8 cellular contexts compared by ENCODE assay signal in the genomic region with DNA sequence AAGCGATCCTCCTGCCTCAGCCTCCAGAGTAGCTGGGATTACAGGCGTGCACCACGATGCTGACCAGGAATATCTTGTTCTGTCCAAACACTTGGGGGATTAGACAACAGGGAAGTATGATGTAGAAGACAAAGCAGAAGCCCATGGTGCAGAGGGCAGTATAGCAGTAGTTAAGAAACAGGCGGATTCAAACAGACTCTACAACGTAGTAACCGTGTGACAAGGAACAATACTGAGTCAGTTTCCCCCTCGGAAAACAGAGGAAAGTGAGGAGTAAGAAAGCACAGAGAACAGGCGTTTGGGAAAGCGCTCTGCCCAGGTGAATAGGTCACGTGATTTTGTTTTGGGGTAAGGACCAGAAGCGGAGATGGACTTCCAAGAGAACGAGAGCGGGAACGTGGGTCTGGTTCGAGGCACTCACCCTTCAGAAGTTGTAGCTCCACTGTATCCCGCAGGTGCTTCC. TPM values are rescaled to one million over a fixed set of nuclear protein-coding genes. Genes with fewer than 3 reads are reported as not detected.
DNase-seq lines count a peak whose midpoint lies in the region; ATAC-seq and TF ChIP-seq lines count a peak whose summit lies in the region.

No MANE protein-coding gene starts in this region.

- H3K4me3 Mint-ChIP-seq in activated naive CD4-positive, alpha-beta T cell treated with anti-CD3 and anti-CD28 coated beads, Interleukin-2, amount 50 U/mL, for 24 hours: peak overlapping the region; percentile 98
- H3K4me3 Mint-ChIP-seq in natural killer cell treated with Interleukin-12 subunit alpha and Interleukin-12 subunit beta and Interleukin-15 and Interleukin-18, amount 100 ng/mL, for 72 hours: peak overlapping the region; percentile 88

- H3K4me3 ChIP-seq in HUES64 (ENCODE audit: low read length) (peak overlapping the region; percentile 68), coronary artery (peak overlapping the region; percentile 83)

- H3K36me3 ChIP-seq in HUES64 (ENCODE audit: insufficient read depth, low read length): peaks cover 39% of the 10 kb centered on the region

- no peaks in the 10 kb centered on the region for H3K9me3 Mint-ChIP-seq in activated naive CD4-positive, alpha-beta T cell treated with anti-CD3 and anti-CD28 coated beads, Interleukin-2, amount 50 U/mL, for 24 hours
- H3K9me3 Mint-ChIP-seq in natural killer cell treated with Interleukin-12 subunit alpha and Interleukin-12 subunit beta and Interleukin-15 and Interleukin-18, amount 100 ng/mL, for 72 hours: no peaks in the 10 kb centered on the region

- H3K27ac Mint-ChIP-seq in activated naive CD4-positive, alpha-beta T cell treated with anti-CD3 and anti-CD28 coated beads, Interleukin-2, amount 50 U/mL, for 24 hours: peak overlapping the region; percentile 99
- peak overlapping the region; percentile 89 to 96 for H3K27ac Mint-ChIP-seq in natural killer cell treated with Interleukin-12 subunit alpha and Interleukin-12 subunit beta and Interleukin-15 and Interleukin-18, amount 100 ng/mL, for 72 hours

- peak overlapping the region; percentile 80 for H3K9ac ChIP-seq in HUES64 (ENCODE audit: low read depth, low read length)

- WGBS in HUES64: 2% methylated on average over 16 of the region's 16 CpGs

- H3K9me3 ChIP-seq in HUES64 (ENCODE audit: insufficient read depth, low read depth, low read length): no peaks in the 10 kb centered on the region

- H3K36me3 Mint-ChIP-seq in activated naive CD4-positive, alpha-beta T cell treated with anti-CD3 and anti-CD28 coated beads, Interleukin-2, amount 50 U/mL, for 24 hours: peaks cover 2% of the 10 kb centered on the region
- H3K36me3 Mint-ChIP-seq in natural killer cell treated with Interleukin-12 subunit alpha and Interleukin-12 subunit beta and Interleukin-15 and Interleukin-18, amount 100 ng/mL, for 72 hours: no peaks in the 10 kb centered on the region

- H3K27me3 ChIP-seq in HUES64 (ENCODE audit: insufficient read depth, low read length): no peaks in the 10 kb centered on the region

- no peaks in the 10 kb centered on the region for H3K27me3 Mint-ChIP-seq in activated naive CD4-positive, alpha-beta T cell treated with anti-CD3 and anti-CD28 coated beads, Interleukin-2, amount 50 U/mL, for 24 hours
- H3K27me3 Mint-ChIP-seq in natural killer cell treated with Interleukin-12 subunit alpha and Interleukin-12 subunit beta and Interleukin-15 and Interleukin-18, amount 100 ng/mL, for 72 hours: no peaks in the 10 kb centered on the region

- no peak for DNase-seq in activated naive CD4-positive, alpha-beta T cell treated with anti-CD3 and anti-CD28 coated beads, Interleukin-2, amount 50 U/mL, for 16 hours
- no peak for DNase-seq in coronary artery (ENCODE audit: low spot score)
- DNase-seq in natural killer cell treated with Interleukin-12 subunit alpha and Interleukin-12 subunit beta and Interleukin-15 and Interleukin-18, amount 100 ng/mL, for 72 hours (ENCODE audit: low spot score): no peak
- DNase-seq in stimulated activated naive CD4-positive, alpha-beta T cell (lab: John Stamatoyannopoulos, UW): no peak
- DNase-seq in GM20000 (ENCODE audit: low spot score): no peak
- no peak for DNase-seq in SKM-1 treated with dmso at 0.1 percent for 144 hours (lab: John Stamatoyannopoulos, UW; ENCODE audit: unreplicated experiment)

- H3K27ac ChIP-seq in HUES64 (ENCODE audit: low read depth, low read length): peak overlapping the region; percentile 74; the same call in 1 of the 2 replicates
- H3K27ac ChIP-seq in coronary artery: peak overlapping the region in 1 of 2 donors; percentile 94

- TF ChIP-seq CTCF in coronary artery (IDR thresholded peaks at IDR 0.05) (no peak), GM20000 (IDR thresholded peaks at IDR 0.05; ENCODE audit: extremely low read depth, missing control alignments) (no peak)

- peak in 1 of 2 donors; percentile 1 for ATAC-seq in natural killer cell treated with Interleukin-12 subunit alpha and Interleukin-12 subunit beta and Interleukin-15 and Interleukin-18, amount 100 ng/mL, for 72 hours

- peaks cover 5% of the 10 kb centered on the region for H3K4me1 Mint-ChIP-seq in activated naive CD4-positive, alpha-beta T cell treated with anti-CD3 and anti-CD28 coated beads, Interleukin-2, amount 50 U/mL, for 24 hours
- peaks cover 10 to 24% of the 10 kb centered on the region in 2 donors for H3K4me1 Mint-ChIP-seq in natural killer cell treated with Interleukin-12 subunit alpha and Interleukin-12 subunit beta and Interleukin-15 and Interleukin-18, amount 100 ng/mL, for 72 hours (ENCODE audit: low read depth in 2 of 2)

- H3K4me1 ChIP-seq in HUES64 (ENCODE audit: insufficient read depth, low read length): peaks cover 6% of the 10 kb centered on the region; the same call in 1 of the 2 replicates

RNA-seq across cellular contexts. Expression of gene TRUB2, which starts 0.3 kb away (rescaled TPM):
- polyA plus RNA-seq in HUES64 (2013, experiment 1 of 2): 27.9 TPM
- polyA plus RNA-seq in HUES64 (2013, experiment 2 of 2): 23.9 TPM
- total RNA-seq in natural killer cell treated with Interleukin-12 subunit alpha and Interleukin-12 subunit beta and Interleukin-15 and Interleukin-18, amount 100 ng/mL, for 72 hours: 10 to 100 TPM; 28.4 to 38.0 TPM

RNA-seq across cellular contexts. Expression of gene COQ4, which starts 0.7 kb away (rescaled TPM):
- 26.3 TPM for polyA plus RNA-seq in HUES64 (2013, experiment 1 of 2)
- polyA plus RNA-seq in HUES64 (2013, experiment 2 of 2): 19.9 TPM
- total RNA-seq in natural killer cell treated with Interleukin-12 subunit alpha and Interleukin-12 subunit beta and Interleukin-15 and Interleukin-18, amount 100 ng/mL, for 72 hours: 10 to 100 TPM; 39.6 to 65.7 TPM

RNA-seq across cellular contexts. Expression of gene SLC27A4, which starts 18.4 kb away (rescaled TPM):
- 17.0 TPM for polyA plus RNA-seq in HUES64 (2013, experiment 1 of 2)
- 17.1 TPM for polyA plus RNA-seq in HUES64 (2013, experiment 2 of 2)
- 10 to 100 TPM; 23.5 to 32.3 TPM for total RNA-seq in natural killer cell treated with Interleukin-12 subunit alpha and Interleukin-12 subunit beta and Interleukin-15 and Interleukin-18, amount 100 ng/mL, for 72 hours

RNA-seq across cellular contexts. Expression of gene SWI5, which starts 45.8 kb away (rescaled TPM):
- polyA plus RNA-seq in HUES64 (2013, experiment 1 of 2): 19.7 TPM
- polyA plus RNA-seq in HUES64 (2013, experiment 2 of 2): 21.7 TPM
- total RNA-seq in natural killer cell treated with Interleukin-12 subunit alpha and Interleukin-12 subunit beta and Interleukin-15 and Interleukin-18, amount 100 ng/mL, for 72 hours: 10 to 100 TPM in 1 of 2 donors, 1 to 10 TPM in 1; 7.5 to 20.4 TPM

RNA-seq across cellular contexts. Expression of gene GOLGA2, which starts 46.1 kb away (rescaled TPM):
- polyA plus RNA-seq in HUES64 (2013, experiment 1 of 2): 22.2 TPM
- 24.2 TPM for polyA plus RNA-seq in HUES64 (2013, experiment 2 of 2)
- total RNA-seq in natural killer cell treated with Interleukin-12 subunit alpha and Interleukin-12 subunit beta and Interleukin-15 and Interleukin-18, amount 100 ng/mL, for 72 hours: 10 to 100 TPM; 66.8 to 68.9 TPM
